In genomic region chr4:185933078-185933581, GRCh38 we compare ENCODE assay signal across 12 cellular contexts.
A peak's percentile ranks its signal among the peaks of the same experiment; 100 is the strongest.
DNase-seq lines count a peak whose midpoint lies in the region; ATAC-seq and TF ChIP-seq lines count a peak whose summit lies in the region.
"Had no signal": no experiment of that assay in that cellular context is flagged by ENCODE, and none has a peak within 500 bp of the region (broad histone marks: within the 10 kb centered on the region; RNA-seq: fewer than 3 reads in every experiment).

No MANE protein-coding gene starts in this region.

- no peak overlapping the region for H3K4me3 Mint-ChIP-seq in GM23338

- no peak overlapping the region for H3K27ac Mint-ChIP-seq in GM23338

- H3F3A ChIP-seq in GM23338 (replicated peaks; ENCODE audit: low read depth) = no peaks in the 10 kb centered on the region

- no peak for ATAC-seq in GM23338
- ATAC-seq: GM12878 had no signal

- H3K36me3 ChIP-seq in GM23338 (ENCODE audit: insufficient read depth) (no peaks in the 10 kb centered on the region), adipocyte (ENCODE audit: control insufficient read depth, insufficient read depth, low read length, severe bottlenecking) (no peaks in the 10 kb centered on the region)

- H3K9me2 ChIP-seq in GM23338 (ENCODE audit: insufficient read depth) = no peaks in the 10 kb centered on the region

- H3K27me3 ChIP-seq in GM23338 (ENCODE audit: insufficient read depth) (no peaks in the 10 kb centered on the region), adipocyte (replicated peaks; ENCODE audit: control insufficient read depth, insufficient read depth, low read length) (no peaks in the 10 kb centered on the region)

- H3K4me2 ChIP-seq in GM23338 = no peak overlapping the region

- no peaks in the 10 kb centered on the region for H3K36me3 Mint-ChIP-seq in GM23338 (ENCODE audit: low read depth)

- H4K20me1 ChIP-seq in GM23338 (replicated peaks; ENCODE audit: insufficient read depth) = no peaks in the 10 kb centered on the region

- H3K9me3 ChIP-seq in adipocyte (ENCODE audit: control insufficient read depth, low read length) = no peaks in the 10 kb centered on the region

- no peak for DNase-seq in GM23338 (ENCODE audit: low spot score)
- peak; percentile 42 for DNase-seq in adipocyte (ENCODE audit: low read depth)
- DNase-seq in glomerular visceral epithelial cell (ENCODE audit: extremely low spot score) = peak; percentile 72
- DNase-seq in retinal pigment epithelial cell (ENCODE audit: low read depth) = peak; percentile 30
- DNase-seq in iPS-NIHi11 (ENCODE audit: low spot score) = no peak
- no peak for DNase-seq in stimulated activated CD4-positive, alpha-beta T cell treated with anti-CD3 and anti-CD28 coated beads, Interleukin-4, amount 100 ng/mL, for 4 hours
- DNase-seq in effector CD4-positive, alpha-beta T cell = no peak
- no peak for DNase-seq in NCI-H2029 (lab: John Stamatoyannopoulos, UW)
- DNase-seq: foreskin melanocyte, NCI-H1694, T-helper 9 cell had no signal

- no peaks in the 10 kb centered on the region for H3K79me2 ChIP-seq in GM23338 (replicated peaks; ENCODE audit: insufficient read depth)

- H3K27ac ChIP-seq in GM23338 (ENCODE audit: low read depth) = no peak overlapping the region

- peaks cover 14% of the 10 kb centered on the region for H3K4me1 Mint-ChIP-seq in GM23338

- H3K9me3 Mint-ChIP-seq in GM23338 = no peaks in the 10 kb centered on the region

- TF ChIP-seq CTCF in GM23338 (conservative IDR thresholded peaks at IDR 0.05; ENCODE audit: low read depth in 2 of 2) (no peak), retinal pigment epithelial cell (conservative IDR thresholded peaks at IDR 0.05; ENCODE audit: low read depth, low read length) (no peak)

- H2AFZ ChIP-seq in GM23338 = peak overlapping the region; percentile 54; the same call in 1 of the 2 replicates

- H3K4me1 ChIP-seq in GM23338 (ENCODE audit: insufficient read depth) = no peaks in the 10 kb centered on the region
- peaks cover 15% of the 10 kb centered on the region for H3K4me1 ChIP-seq in adipocyte (ENCODE audit: control insufficient read depth, insufficient read depth, low read length)

- no peak overlapping the region for H3K4me3 ChIP-seq in GM23338
- H3K4me3 ChIP-seq in adipocyte (ENCODE audit: low read length) = peak overlapping the region; percentile 67
- no peak overlapping the region for H3K4me3 ChIP-seq in retinal pigment epithelial cell (ENCODE audit: low read length)
- H3K4me3 ChIP-seq: GM12878 had no signal

- peaks cover 2% of the 10 kb centered on the region for H3K27me3 Mint-ChIP-seq in GM23338 (ENCODE audit: insufficient read depth, low read depth, poor library complexity)

- H3K9ac ChIP-seq in adipocyte (ENCODE audit: low read length) = peak overlapping the region; percentile 71

TF ChIP-seq in GM23338, 12 proteins besides CTCF, POLR2A, EP300 and RAD21:
- no peak for TF ChIP-seq POLR2AphosphoS5 (IDR thresholded peaks at IDR 0.05; ENCODE audit: low read depth)
- TF ChIP-seq EZH2phosphoT487 (IDR thresholded peaks at IDR 0.05; ENCODE audit: unreplicated experiment) = no peak
- TF ChIP-seq CREB1 (CRISPR knock-in tag; IDR thresholded peaks at IDR 0.05; ENCODE audit: low read depth) = no peak
- TF ChIP-seq JUNB (IDR thresholded peaks at IDR 0.05; ENCODE audit: unreplicated experiment) = no peak
- no peak for TF ChIP-seq ZNF114 (CRISPR knock-in tag; IDR thresholded peaks at IDR 0.05)

Comparison
In these comparisons a context has a peak if more than half of its experiments do, and no peak if none do; other contexts are left out.
1. DNase-seq: peak in adipocyte (single experiment), glomerular visceral epithelial cell (single experiment) and retinal pigment epithelial cell (single experiment); none in GM23338 (single experiment), iPS-NIHi11 (single experiment), stimulated activated CD4-positive, alpha-beta T cell treated with anti-CD3 and anti-CD28 coated beads, Interleukin-4, amount 100 ng/mL, for 4 hours (0 of 2), effector CD4-positive, alpha-beta T cell (single experiment) and NCI-H2029 (single experiment).